ENCODE assay signal across 8 cellular contexts in the genomic region with DNA sequence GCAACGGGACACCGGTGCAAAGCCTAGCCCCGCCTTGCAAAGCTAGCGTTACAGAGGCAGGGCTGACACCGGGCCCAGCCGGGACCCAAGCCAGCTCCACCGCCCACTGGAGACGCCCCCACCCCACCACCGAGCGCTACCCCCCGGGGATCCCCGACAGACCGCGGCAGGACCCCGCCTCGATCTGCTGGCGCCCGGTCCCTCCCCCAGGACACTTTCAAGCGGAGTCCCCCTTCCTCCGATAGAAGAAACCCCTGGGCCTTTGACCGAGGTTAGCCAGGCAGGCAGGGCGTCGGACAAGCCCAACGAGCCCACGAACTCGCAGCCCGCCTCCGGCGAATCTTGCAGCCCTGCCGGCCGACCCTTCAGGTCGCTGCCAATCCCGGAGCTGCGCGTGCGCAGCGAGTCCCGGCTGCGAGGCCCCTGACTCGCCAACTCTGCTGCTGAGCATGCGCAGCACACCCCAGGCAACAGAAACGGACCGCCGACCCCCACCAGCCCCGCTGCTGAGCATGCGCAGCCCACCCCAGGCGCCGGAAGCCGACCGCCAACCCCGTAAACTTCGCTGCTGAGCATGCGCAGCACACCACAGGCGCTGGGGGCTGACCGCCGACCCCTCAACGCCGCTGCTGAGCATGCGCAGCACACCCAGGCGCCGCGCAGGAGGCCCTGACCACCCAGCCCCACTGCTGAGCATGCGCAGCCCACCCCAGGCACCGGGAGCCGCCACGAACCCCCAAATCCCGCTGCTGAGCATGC. TPM values are rescaled to one million over a fixed set of nuclear protein-coding genes. Genes with fewer than 3 reads are reported as not detected.
A peak's percentile ranks its signal among the peaks of the same experiment; 100 is the strongest.
DNase-seq lines count a peak whose midpoint lies in the region; ATAC-seq and TF ChIP-seq lines count a peak whose summit lies in the region.

No MANE protein-coding gene starts in this region.

- no peaks in the 10 kb centered on the region for H3K9me3 ChIP-seq in liver (ENCODE audit: control insufficient read depth in 4 of 4, low read length in 3 of 4)

- under 1% methylated on average over 67 of the region's 67 CpGs for WGBS in liver

- peak overlapping the region; percentile 98 to 99 for H3K27ac ChIP-seq in liver (ENCODE audit: low read depth in 1 of 2, low read length in 2 of 2)

- peak overlapping the region; percentile 59 to 92 (median 87) for H3K4me3 ChIP-seq in liver (ENCODE audit: low read depth in 1 of 3, low read length in 3 of 3)

- ATAC-seq in GM19372 (IDR thresholded peaks at IDR 0.05; ENCODE audit: low read depth, unreplicated experiment) (peak; percentile 77), HG03521 (IDR thresholded peaks at IDR 0.05; ENCODE audit: unreplicated experiment) (peak; percentile 76)

- TF ChIP-seq CTCF in liver (IDR thresholded peaks at IDR 0.05; ENCODE audit: low read depth, low read length, missing input control) = no peak

- no peak for TF ChIP-seq RAD21 in liver (IDR thresholded peaks at IDR 0.05)

- H3K36me3 ChIP-seq in liver (ENCODE audit: control insufficient read depth in 4 of 4, insufficient read depth in 3 of 4, low read depth in 1 of 4, low read length in 3 of 4) = peaks cover 0 to 4% (median 0%) of the 10 kb centered on the region in 4 donors

- peak; percentile 87 to 99 (median 96) for DNase-seq in C1 segment of cervical spinal cord (lab: John Stamatoyannopoulos, UW)
- peak; percentile 93 for DNase-seq in NCI-H69 (lab: John Stamatoyannopoulos, UW)
- peak; percentile 94 to 97 for DNase-seq in activated CD4-positive, alpha-beta T cell treated with anti-CD3 and anti-CD28 coated beads, Interleukin-2, amount 50 U/mL, for 24 hours (ENCODE audit: low read depth in 1 of 2, low spot score in 1 of 2)
- DNase-seq in dermis blood vessel endothelial cell = peak; percentile 98
- DNase-seq in stimulated activated CD4-positive, alpha-beta T cell treated with anti-CD3 and anti-CD28 coated beads, Interleukin-4, amount 100 ng/mL, for 1 hour = peak; percentile 98

- H3K27me3 ChIP-seq in liver (ENCODE audit: control insufficient read depth in 4 of 4, insufficient read depth in 4 of 4, low read length in 3 of 4) = no peaks in the 10 kb centered on the region

- H3K4me1 ChIP-seq in liver (ENCODE audit: control insufficient read depth in 4 of 4, insufficient read depth in 4 of 4, low read length in 3 of 4) = peaks cover 10 to 68% (median 53%) of the 10 kb centered on the region in 4 donors

- H3K9ac ChIP-seq in liver (ENCODE audit: low read depth in 1 of 2, low read length in 2 of 2) = peak overlapping the region; percentile 75 to 88

TF ChIP-seq in liver, 16 proteins besides CTCF, POLR2A, EP300 and RAD21:
- TF ChIP-seq TAF1 (conservative IDR thresholded peaks at IDR 0.05) (peak; percentile 13), RXRA (IDR thresholded peaks at IDR 0.05) (peak in 1 of 2 donors; percentile 5), HNF4G (IDR thresholded peaks at IDR 0.05) (no peak), GABPA (IDR thresholded peaks at IDR 0.05 in 1 of 2, conservative IDR thresholded peaks at IDR 0.05 in 1 of 2) (peak in 1 of 2 donors; percentile 83), FOXA2 (IDR thresholded peaks at IDR 0.05) (no peak), YY1 (IDR thresholded peaks at IDR 0.05) (peak; percentile 28)
- TF ChIP-seq, protein P1, sequence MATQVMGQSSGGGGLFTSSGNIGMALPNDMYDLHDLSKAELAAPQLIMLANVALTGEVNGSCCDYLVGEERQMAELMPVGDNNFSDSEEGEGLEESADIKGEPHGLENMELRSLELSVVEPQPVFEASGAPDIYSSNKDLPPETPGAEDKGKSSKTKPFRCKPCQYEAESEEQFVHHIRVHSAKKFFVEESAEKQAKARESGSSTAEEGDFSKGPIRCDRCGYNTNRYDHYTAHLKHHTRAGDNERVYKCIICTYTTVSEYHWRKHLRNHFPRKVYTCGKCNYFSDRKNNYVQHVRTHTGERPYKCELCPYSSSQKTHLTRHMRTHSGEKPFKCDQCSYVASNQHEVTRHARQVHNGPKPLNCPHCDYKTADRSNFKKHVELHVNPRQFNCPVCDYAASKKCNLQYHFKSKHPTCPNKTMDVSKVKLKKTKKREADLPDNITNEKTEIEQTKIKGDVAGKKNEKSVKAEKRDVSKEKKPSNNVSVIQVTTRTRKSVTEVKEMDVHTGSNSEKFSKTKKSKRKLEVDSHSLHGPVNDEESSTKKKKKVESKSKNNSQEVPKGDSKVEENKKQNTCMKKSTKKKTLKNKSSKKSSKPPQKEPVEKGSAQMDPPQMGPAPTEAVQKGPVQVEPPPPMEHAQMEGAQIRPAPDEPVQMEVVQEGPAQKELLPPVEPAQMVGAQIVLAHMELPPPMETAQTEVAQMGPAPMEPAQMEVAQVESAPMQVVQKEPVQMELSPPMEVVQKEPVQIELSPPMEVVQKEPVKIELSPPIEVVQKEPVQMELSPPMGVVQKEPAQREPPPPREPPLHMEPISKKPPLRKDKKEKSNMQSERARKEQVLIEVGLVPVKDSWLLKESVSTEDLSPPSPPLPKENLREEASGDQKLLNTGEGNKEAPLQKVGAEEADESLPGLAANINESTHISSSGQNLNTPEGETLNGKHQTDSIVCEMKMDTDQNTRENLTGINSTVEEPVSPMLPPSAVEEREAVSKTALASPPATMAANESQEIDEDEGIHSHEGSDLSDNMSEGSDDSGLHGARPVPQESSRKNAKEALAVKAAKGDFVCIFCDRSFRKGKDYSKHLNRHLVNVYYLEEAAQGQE (IDR thresholded peaks at IDR 0.05) = peak; percentile 2

RNA-seq across cellular contexts. Expression of a gene that starts 0.7 kb away (rescaled TPM):
- total RNA-seq in dermis blood vessel endothelial cell (50.9 and 68.4 TPM in 2 replicates), liver (100 to 1,000 TPM in 1 of 2 donors, 10 to 100 TPM in 1; 56.2 to 154 TPM)
- polyA plus RNA-seq in liver = 100 to 1,000 TPM; 163 to 660 TPM

RNA-seq across cellular contexts. Expression of a gene that starts 39.5 kb away (rescaled TPM):
- 23.5 and 30.9 TPM in 2 replicates for total RNA-seq in dermis blood vessel endothelial cell
- 10 to 100 TPM; 10.2 to 18.7 TPM for total RNA-seq in liver
- 10 to 100 TPM; 12.0 to 13.8 TPM for polyA plus RNA-seq in liver

RNA-seq across cellular contexts. Expression of a gene that starts 56.4 kb away (rescaled TPM):
- 926 and 1,911 TPM in 2 replicates for total RNA-seq in dermis blood vessel endothelial cell
- total RNA-seq in liver = 100 to 1,000 TPM; 523 to 852 TPM
- polyA plus RNA-seq in liver = 100 to 1,000 TPM; 315 to 610 TPM

Comparison
In these comparisons a context has a peak if more than half of its experiments do, and no peak if none do; other contexts are left out.
1. Peak in every context shown above with its lines: DNase-seq, ATAC-seq, H3K4me3 ChIP-seq and H3K27ac ChIP-seq.